In genomic region chr19:18612772-18613588, GRCh38 we compare ENCODE assay signal across 1 cellular context.
A peak's percentile ranks its signal among the peaks of the same experiment; 100 is the strongest.
TF ChIP-seq lines count a peak whose summit lies in the region.

Gene TMEM59L (plus strand): TSS chr19:18612870. CDS start chr19:18612959, 89 bp downstream.

TF ChIP-seq in HEK293, 187 proteins besides CTCF, POLR2A, EP300 and RAD21 (continued from another document):
- TF ChIP-seq ZNF76 (tag by site-specific recombination; IDR thresholded peaks at IDR 0.05; ENCODE audit: borderline replicate concordance, low read depth) (peak; percentile 84), ZNF157 (tag by site-specific recombination; IDR thresholded peaks at IDR 0.05) (no peak), SALL2 (tag by site-specific recombination; IDR thresholded peaks at IDR 0.05; ENCODE audit: borderline replicate concordance) (no peak), ZNF544 (tag by site-specific recombination; IDR thresholded peaks at IDR 0.05) (no peak), ZNF19 (tag by site-specific recombination; IDR thresholded peaks at IDR 0.05; ENCODE audit: low read depth) (no peak), ZNF16 (tag by site-specific recombination; IDR thresholded peaks at IDR 0.05; ENCODE audit: low read depth) (no peak), ZNF121 (tag by site-specific recombination; IDR thresholded peaks at IDR 0.05) (no peak), ZBTB26 (tag by site-specific recombination; optimal IDR thresholded peaks at IDR 0.05) (peak; percentile 55), TRIM28 (IDR thresholded peaks at IDR 0.05; ENCODE audit: borderline replicate concordance, low read length) (no peak), ZNF561 (tag by site-specific recombination; IDR thresholded peaks at IDR 0.05; ENCODE audit: borderline replicate concordance) (peak; percentile 81), ZNF529 (tag by site-specific recombination; IDR thresholded peaks at IDR 0.05; ENCODE audit: insufficient replicate concordance) (no peak), ZNF239 (tag by site-specific recombination; IDR thresholded peaks at IDR 0.05) (no peak), ZSCAN30 (tag by site-specific recombination; IDR thresholded peaks at IDR 0.05) (0 out of 2 replicates have a peak, but pooled peaks have one; percentile 56), ZNF558 (tag by site-specific recombination; IDR thresholded peaks at IDR 0.05) (no peak), ZNF114 (tag by site-specific recombination; IDR thresholded peaks at IDR 0.05) (no peak)
- TF ChIP-seq, protein P1, sequence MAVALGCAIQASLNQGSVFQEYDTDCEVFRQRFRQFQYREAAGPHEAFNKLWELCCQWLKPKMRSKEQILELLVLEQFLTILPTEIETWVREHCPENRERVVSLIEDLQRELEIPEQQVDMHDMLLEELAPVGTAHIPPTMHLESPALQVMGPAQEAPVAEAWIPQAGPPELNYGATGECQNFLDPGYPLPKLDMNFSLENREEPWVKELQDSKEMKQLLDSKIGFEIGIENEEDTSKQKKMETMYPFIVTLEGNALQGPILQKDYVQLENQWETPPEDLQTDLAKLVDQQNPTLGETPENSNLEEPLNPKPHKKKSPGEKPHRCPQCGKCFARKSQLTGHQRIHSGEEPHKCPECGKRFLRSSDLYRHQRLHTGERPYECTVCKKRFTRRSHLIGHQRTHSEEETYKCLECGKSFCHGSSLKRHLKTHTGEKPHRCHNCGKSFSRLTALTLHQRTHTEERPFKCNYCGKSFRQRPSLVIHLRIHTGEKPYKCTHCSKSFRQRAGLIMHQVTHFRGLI (tag by site-specific recombination; IDR thresholded peaks at IDR 0.05), result no peak
